ENCODE assay signal across 29 cellular contexts in the genomic region with DNA sequence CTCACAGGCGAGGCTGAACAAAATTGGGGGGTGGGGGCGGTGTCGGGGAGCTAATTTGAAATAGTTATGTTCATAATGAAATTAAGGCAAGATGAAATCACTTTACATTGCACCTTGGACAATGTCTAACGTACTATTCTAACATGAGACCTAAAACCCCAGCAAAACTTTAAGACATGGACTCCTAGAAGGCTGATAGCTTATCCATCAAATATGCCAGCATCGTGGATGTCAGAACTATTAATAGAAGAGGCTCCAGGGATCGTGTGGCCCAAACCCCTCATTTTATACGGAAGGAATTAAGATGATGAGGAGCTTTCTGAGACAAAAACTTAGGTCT.
"Had no signal": no experiment of that assay in that cellular context is flagged by ENCODE, and none has a peak within 500 bp of the region (broad histone marks: within the 10 kb centered on the region; RNA-seq: fewer than 3 reads in every experiment).

No MANE protein-coding gene starts in this region.

- H3K9ac ChIP-seq: neural progenitor cell, parathyroid adenoma had no signal

- H3K4me3 ChIP-seq: coronary artery, esophagus muscularis mucosa, gastroesophageal sphincter, heart right ventricle, left ventricle myocardium inferior, lung, mucosa of descending colon, neural progenitor cell, right atrium auricular region, sigmoid colon, testis, tibial artery, vagina had no signal

- ATAC-seq: foreskin keratinocyte; gastroesophageal sphincter; heart right ventricle; left colon; mucosa of descending colon; stimulated activated effector memory CD8-positive, alpha-beta T cell treated with anti-CD3 and anti-CD28 coated beads, Interleukin-12 subunit alpha, Interleukin-12 subunit beta, amount 100 ng/mL, for 72 hours had no signal

- H3K9me3 ChIP-seq: esophagus muscularis mucosa, gastroesophageal sphincter, left ventricle myocardium inferior, mucosa of descending colon, right atrium auricular region, sigmoid colon, testis, tibial artery, vagina had no signal

- FAIRE-seq: endothelial cell of umbilical vein had no signal

- DNase-seq: dermis blood vessel endothelial cell; effector memory CD4-positive, alpha-beta T cell; foreskin keratinocyte; heart right ventricle; hypothalamus; immature natural killer cell; islet precursor cell; kidney glomerular epithelial cell; left colon; left ventricle myocardium inferior; mucosa of descending colon; naive B cell; sigmoid colon; stimulated activated CD4-positive, alpha-beta T cell treated with anti-CD3 and anti-CD28 coated beads, Interleukin-2, amount 100 ng/mL, for 24 hours; stimulated activated CD4-positive, alpha-beta T cell treated with anti-CD3 and anti-CD28 coated beads, Interleukin-4, amount 100 ng/mL, for 24 hours; stimulated activated naive CD4-positive, alpha-beta T cell treated with Interleukin-2 at 50 U/mL for 16 hours; substantia nigra; testis; tibial artery had no signal

- H3K27me3 ChIP-seq: esophagus muscularis mucosa, foreskin keratinocyte, gastroesophageal sphincter, neural progenitor cell, right atrium auricular region, sigmoid colon, testis, tibial artery, vagina had no signal

- H3K79me2 ChIP-seq: parathyroid adenoma had no signal

- H3K27ac ChIP-seq: coronary artery, esophagus muscularis mucosa, foreskin keratinocyte, gastroesophageal sphincter, heart right ventricle, left ventricle myocardium inferior, neural progenitor cell, parathyroid adenoma, right atrium auricular region, sigmoid colon, testis, tibial artery, vagina had no signal

- H3K4me2 ChIP-seq: neural progenitor cell had no signal

- H2AFZ ChIP-seq: neural progenitor cell, parathyroid adenoma had no signal

- H3K4me1 ChIP-seq: esophagus muscularis mucosa, foreskin keratinocyte, gastroesophageal sphincter, heart right ventricle, left ventricle myocardium inferior, parathyroid adenoma, right atrium auricular region, testis, tibial artery, vagina had no signal

- H3K36me3 ChIP-seq: esophagus muscularis mucosa, gastroesophageal sphincter, heart right ventricle, left ventricle myocardium inferior, neural progenitor cell, right atrium auricular region, sigmoid colon, tibial artery, vagina had no signal
